In genomic region chr17:77372444-77373297, GRCh38 we compare ENCODE assay signal across 1 cellular context.
TF ChIP-seq lines count a peak whose summit lies in the region.

No MANE protein-coding gene starts in this region.

TF ChIP-seq in K562, 482 proteins besides CTCF, POLR2A, EP300 and RAD21 (continued from another document):
- TF ChIP-seq PHTF2 (CRISPR knock-in tag; IDR thresholded peaks at IDR 0.05) = no peak
- TF ChIP-seq ARID2 (IDR thresholded peaks at IDR 0.05) = no peak
- TF ChIP-seq HNRNPLL (IDR thresholded peaks at IDR 0.05; ENCODE audit: low read depth, low read length, poor library complexity, severe bottlenecking) = no peak
- no peak for TF ChIP-seq CTBP1 (IDR thresholded peaks at IDR 0.05; ENCODE audit: borderline replicate concordance)
- no peak for TF ChIP-seq XRCC5 (IDR thresholded peaks at IDR 0.05; ENCODE audit: low read depth, low read length)
- no peak for TF ChIP-seq PHF21A (IDR thresholded peaks at IDR 0.05; ENCODE audit: borderline replicate concordance, low read depth)
- peak; percentile 71 for TF ChIP-seq ZNF592 (IDR thresholded peaks at IDR 0.05)
- no peak for TF ChIP-seq ESRRB (CRISPR knock-in tag; IDR thresholded peaks at IDR 0.05; ENCODE audit: borderline replicate concordance)
- peak in 1 of 2 experiments; percentile 49; a peak in 1 of 4 replicates for TF ChIP-seq UBTF (IDR thresholded peaks at IDR 0.05; ENCODE audit: borderline replicate concordance in 1 of 2, low read depth in 2 of 2, low read length in 2 of 2)
- TF ChIP-seq SP2 (IDR thresholded peaks at IDR 0.05; ENCODE audit: extremely low read depth, low read depth, low read length, poor library complexity, severe bottlenecking) = peak; percentile 57
- no peak for TF ChIP-seq ZNF133 (CRISPR knock-in tag; IDR thresholded peaks at IDR 0.05)
- TF ChIP-seq ZBTB2 (IDR thresholded peaks at IDR 0.05) = no peak
- no peak for TF ChIP-seq POLR2H (tag; IDR thresholded peaks at IDR 0.05; ENCODE audit: low read depth)
- TF ChIP-seq MBD1 (CRISPR knock-in tag; IDR thresholded peaks at IDR 0.05) = no peak
- TF ChIP-seq GABPA (tag; conservative IDR thresholded peaks at IDR 0.05; ENCODE audit: low read depth) = peak; percentile 73
- no peak for TF ChIP-seq SMARCE1 (IDR thresholded peaks at IDR 0.05)
- TF ChIP-seq VEZF1 (CRISPR knock-in tag; IDR thresholded peaks at IDR 0.05) = peak; percentile 96
- TF ChIP-seq CBFA2T3 (IDR thresholded peaks at IDR 0.05) = peak; percentile 9; the same call in 1 of the 2 replicates
- peak in 1 of 2 experiments; percentile 49; a peak in 1 of 4 replicates for TF ChIP-seq ETV6 (IDR thresholded peaks at IDR 0.05; ENCODE audit: borderline replicate concordance in 1 of 2, low read depth in 2 of 2, low read length in 1 of 2)
- no peak for TF ChIP-seq ETV6 (CRISPR knock-in tag; IDR thresholded peaks at IDR 0.05; ENCODE audit: borderline replicate concordance)
- no peak for TF ChIP-seq ZNF41 (CRISPR knock-in tag; conservative IDR thresholded peaks at IDR 0.05)
- TF ChIP-seq EGR1 (conservative IDR thresholded peaks at IDR 0.05) = peak; percentile 80
- no peak for TF ChIP-seq ZNF408 (CRISPR knock-in tag; IDR thresholded peaks at IDR 0.05; ENCODE audit: low read depth)
- TF ChIP-seq MYBL2 (IDR thresholded peaks at IDR 0.05; ENCODE audit: low read depth) = no peak
- no peak for TF ChIP-seq MYBL2 (CRISPR knock-in tag; IDR thresholded peaks at IDR 0.05; ENCODE audit: borderline replicate concordance)
- TF ChIP-seq HMG20A (CRISPR knock-in tag; conservative IDR thresholded peaks at IDR 0.05) = no peak
- TF ChIP-seq ZNF766 (CRISPR knock-in tag; conservative IDR thresholded peaks at IDR 0.05) = no peak
- TF ChIP-seq PTRF (tag; IDR thresholded peaks at IDR 0.05) = no peak
- peak; percentile 53; the same call in 1 of the 2 replicates for TF ChIP-seq HDGF (IDR thresholded peaks at IDR 0.05)
- 0 out of 2 replicates have a peak, but pooled peaks have one; percentile 53 for TF ChIP-seq ETV5 (CRISPR knock-in tag; IDR thresholded peaks at IDR 0.05; ENCODE audit: low read depth)
- TF ChIP-seq TRIM28 (IDR thresholded peaks at IDR 0.05) = no peak
- no peak for TF ChIP-seq ZBTB34 (CRISPR knock-in tag; IDR thresholded peaks at IDR 0.05)
- TF ChIP-seq ZFP36 (IDR thresholded peaks at IDR 0.05; ENCODE audit: low read depth, low read length, partially characterized antibody) = no peak
- no peak for TF ChIP-seq CSDE1 (IDR thresholded peaks at IDR 0.05)
